In the genomic region with DNA sequence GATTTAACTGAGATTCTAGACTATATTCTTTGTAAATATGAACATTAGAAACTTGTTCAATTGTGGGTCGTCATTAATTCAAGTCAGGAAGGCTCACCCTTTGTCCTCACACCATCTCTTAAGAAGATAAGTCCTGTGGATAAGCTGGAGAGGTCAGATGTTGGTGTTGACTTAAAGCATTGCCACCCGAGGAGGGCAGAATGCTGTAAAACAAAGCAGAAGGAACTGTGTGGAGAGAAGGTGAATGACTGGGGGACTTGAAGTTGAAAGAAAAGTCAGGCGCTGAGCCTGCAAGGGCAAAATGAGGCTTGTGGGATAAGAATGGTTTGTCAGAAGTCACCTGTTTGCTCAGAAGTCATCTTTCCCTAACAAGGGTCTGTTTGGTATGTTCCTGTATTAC, we compare ENCODE assay signal across 22 cellular contexts. TPM values are rescaled to one million over a fixed set of nuclear protein-coding genes. Genes with fewer than 3 reads are reported as not detected.
A peak's percentile ranks its signal among the peaks of the same experiment; 100 is the strongest.
DNase-seq lines count a peak whose midpoint lies in the region; ATAC-seq, FAIRE-seq and TF ChIP-seq lines count a peak whose summit lies in the region.
"Had no signal": no experiment of that assay in that cellular context is flagged by ENCODE, and none has a peak within 500 bp of the region (broad histone marks: within the 10 kb centered on the region; RNA-seq: fewer than 3 reads in every experiment).

No MANE protein-coding gene starts in this region.

- no peak overlapping the region for H3K23ac ChIP-seq in mesenchymal stem cell (ENCODE audit: low read length in 2 of 2)

- TF ChIP-seq EP300 in transverse colon (IDR thresholded peaks at IDR 0.05; ENCODE audit: low read depth) = no peak

- no peak overlapping the region for H3K4me3 Mint-ChIP-seq in Calu3 (ENCODE audit: low read depth, unreplicated experiment)
- H3K4me3 Mint-ChIP-seq in astrocyte (ENCODE audit: unreplicated experiment) = no peak overlapping the region

- no peaks in the 10 kb centered on the region for H3K79me2 ChIP-seq in astrocyte (ENCODE audit: insufficient read depth, low read length)

- peaks cover 12% of the 10 kb centered on the region for H3K4me1 Mint-ChIP-seq in Calu3 (ENCODE audit: low read depth, unreplicated experiment)
- peaks cover 34% of the 10 kb centered on the region for H3K4me1 Mint-ChIP-seq in astrocyte (ENCODE audit: low read depth, unreplicated experiment)

- H3K18ac ChIP-seq in mesenchymal stem cell (ENCODE audit: low read depth in 1 of 2, low read length in 2 of 2) = no peak overlapping the region

- no peak for TF ChIP-seq POLR2A in transverse colon (IDR thresholded peaks at IDR 0.05)

- intact Hi-C loops in Calu3 (cut with micrococcal nuclease; ENCODE audit: unreplicated experiment) (no loop called here), transverse colon (cut with DNase I; ENCODE audit: low total_unique reads) (no loop called here), colonic mucosa (cut with DNase I) (no loop called here)

- H4K91ac ChIP-seq in mesenchymal stem cell (ENCODE audit: low read length) = no peak overlapping the region

- no peaks in the 10 kb centered on the region for H3K79me1 ChIP-seq in mesenchymal stem cell (replicated peaks; ENCODE audit: low read length, poor library complexity, severe bottlenecking)

- WGBS in mesenchymal stem cell = 14% methylated on average over 1 of the region's 3 CpGs
- 58 to 78% methylated on average over 3 of the region's 3 CpGs for WGBS in transverse colon (ENCODE audit: low coverage in 1 of 2), 2 donors

- no TSS peak for BruUV-seq in Calu3 (replicated peaks; lab: Mats Ljungman, UMichigan)

- no peak overlapping the region for H4K8ac ChIP-seq in mesenchymal stem cell (ENCODE audit: low read length)

- H2BK120ac ChIP-seq in mesenchymal stem cell (ENCODE audit: low read depth, low read length) = no peak overlapping the region

- H2AK5ac ChIP-seq in mesenchymal stem cell (ENCODE audit: low read length, severe bottlenecking) = peak overlapping the region; percentile 20

- no peaks in the 10 kb centered on the region for H3K9me3 ChIP-seq in astrocyte (ENCODE audit: insufficient read depth, low read depth, low read length)
- H3K9me3 ChIP-seq in mesenchymal stem cell (ENCODE audit: control insufficient read depth, low read length) = no peaks in the 10 kb centered on the region
- no peaks in the 10 kb centered on the region for H3K9me3 ChIP-seq in transverse colon
- H3K9me3 ChIP-seq in colonic mucosa = no peaks in the 10 kb centered on the region
- H3K9me3 ChIP-seq: BLaER1 treated with 17β-estradiol and CSF1 and Interleukin-3, amounts not matched to agents 10 nM and 100 nM; heart left ventricle; prostate gland had no signal

- H3K27ac Mint-ChIP-seq in Calu3 (ENCODE audit: unreplicated experiment) (peak overlapping the region; percentile 22), astrocyte (ENCODE audit: unreplicated experiment) (peak overlapping the region; percentile 80)

- no peak overlapping the region for H2BK5ac ChIP-seq in mesenchymal stem cell (ENCODE audit: low read depth, low read length, poor library complexity, severe bottlenecking)

- no peak for TF ChIP-seq CTCF in Calu3 (IDR thresholded peaks at IDR 0.05; ENCODE audit: unreplicated experiment)
- no peak for TF ChIP-seq CTCF in astrocyte (IDR thresholded peaks at IDR 0.05; ENCODE audit: insufficient read depth, low read depth, low read length)
- TF ChIP-seq CTCF in transverse colon (IDR thresholded peaks at IDR 0.05) = no peak
- TF ChIP-seq CTCF in colonic mucosa (IDR thresholded peaks at IDR 0.05) = no peak

- no peaks in the 10 kb centered on the region for H3K36me3 Mint-ChIP-seq in Calu3 (ENCODE audit: insufficient read depth, unreplicated experiment)
- H3K36me3 Mint-ChIP-seq in astrocyte (ENCODE audit: low read depth, unreplicated experiment) = no peaks in the 10 kb centered on the region

- no peaks in the 10 kb centered on the region for H3K27me3 ChIP-seq in H7 (ENCODE audit: control insufficient read depth, insufficient read depth, low read length)
- no peaks in the 10 kb centered on the region for H3K27me3 ChIP-seq in astrocyte (ENCODE audit: insufficient read depth, low read length)
- no peaks in the 10 kb centered on the region for H3K27me3 ChIP-seq in mesenchymal stem cell (ENCODE audit: control insufficient read depth in 1 of 2, insufficient read depth in 1 of 2, low read length in 2 of 2)
- no peaks in the 10 kb centered on the region for H3K27me3 ChIP-seq in transverse colon
- H3K27me3 ChIP-seq in colonic mucosa = no peaks in the 10 kb centered on the region
- H3K27me3 ChIP-seq: BLaER1 treated with 17β-estradiol and CSF1 and Interleukin-3, amounts not matched to agents 10 nM and 100 nM; heart left ventricle had no signal

- H3K27ac ChIP-seq in astrocyte (ENCODE audit: low read depth, low read length) = no peak overlapping the region
- H3K27ac ChIP-seq in mesenchymal stem cell (ENCODE audit: low read length, poor library complexity, severe bottlenecking) = no peak overlapping the region
- no peak overlapping the region for H3K27ac ChIP-seq in transverse colon
- no peak overlapping the region for H3K27ac ChIP-seq in colonic mucosa
- H3K27ac ChIP-seq: BLaER1 treated with 17β-estradiol and CSF1 and Interleukin-3, amounts not matched to agents 10 nM and 100 nM; heart left ventricle; prostate gland had no signal

- no peaks in the 10 kb centered on the region for H4K20me1 ChIP-seq in astrocyte (ENCODE audit: insufficient read depth, low read length)
- H4K20me1 ChIP-seq: BLaER1 treated with 17β-estradiol and CSF1 and Interleukin-3, amounts not matched to agents 10 nM and 100 nM had no signal

- no peak for DNase-seq in Calu3
- DNase-seq in H7 = peak; percentile 19
- DNase-seq in astrocyte (ENCODE audit: low read depth) = no peak
- no peak for DNase-seq in mesenchymal stem cell
- no peak for DNase-seq in transverse colon
- no peak for DNase-seq in colonic mucosa
- no peak for DNase-seq in AG08395 (ENCODE audit: low spot score)
- DNase-seq: activated CD4-positive, alpha-beta T cell treated with anti-CD3 and anti-CD28 coated beads for 48 hours; activated CD8-positive, alpha-beta memory T cell treated with anti-CD3 and anti-CD28 coated beads, Interleukin-2, amount 50 U/mL, for 48 hours; aorta; heart left ventricle; kidney; naive thymus-derived CD4-positive, alpha-beta T cell; NCI-H2081; NCI-H526 treated with DMSO at 0.1 percent for 48 hours; OCI-M1; SHP77; stimulated activated CD4-positive, alpha-beta T cell treated with anti-CD3 and anti-CD28 coated beads, Interleukin-4, amount 100 ng/mL, for 24 hours had no signal

- H2BK15ac ChIP-seq in mesenchymal stem cell (ENCODE audit: low read depth, poor library complexity, severe bottlenecking) = no peak overlapping the region

- H3K36me3 ChIP-seq in H7 (replicated peaks; ENCODE audit: control insufficient read depth, insufficient read depth, low read length) (no peaks in the 10 kb centered on the region), astrocyte (ENCODE audit: insufficient read depth, low read length) (no peaks in the 10 kb centered on the region), mesenchymal stem cell (ENCODE audit: control insufficient read depth in 1 of 2, insufficient read depth in 2 of 2, low read depth in 1 of 2, low read length in 2 of 2) (no peaks in the 10 kb centered on the region), transverse colon (no peaks in the 10 kb centered on the region), colonic mucosa (no peaks in the 10 kb centered on the region)
- H3K36me3 ChIP-seq: BLaER1 treated with 17β-estradiol and CSF1 and Interleukin-3, amounts not matched to agents 10 nM and 100 nM; heart left ventricle; prostate gland had no signal

- H2AFZ ChIP-seq in astrocyte (ENCODE audit: low read depth, low read length) = no peak overlapping the region
- no peak overlapping the region for H2AFZ ChIP-seq in mesenchymal stem cell (ENCODE audit: low read depth, low read length)

- no peak overlapping the region for H3K14ac ChIP-seq in mesenchymal stem cell (ENCODE audit: low read length in 2 of 2)

- H3K4me3 ChIP-seq in H7 (ENCODE audit: insufficient read depth, low read depth, low read length) (no peak overlapping the region), astrocyte (ENCODE audit: insufficient read depth, low read depth, low read length) (no peak overlapping the region), mesenchymal stem cell (ENCODE audit: insufficient read depth in 1 of 2, low read depth in 1 of 2, low read length in 2 of 2) (no peak overlapping the region), transverse colon (no peak overlapping the region), colonic mucosa (no peak overlapping the region)
- H3K4me3 ChIP-seq: BLaER1 treated with 17β-estradiol and CSF1 and Interleukin-3, amounts not matched to agents 10 nM and 100 nM; GM12878; heart left ventricle; prostate gland had no signal

- no peaks in the 10 kb centered on the region for H3K27me3 Mint-ChIP-seq in Calu3 (ENCODE audit: unreplicated experiment)
- H3K27me3 Mint-ChIP-seq in astrocyte (ENCODE audit: low read depth, unreplicated experiment) = no peaks in the 10 kb centered on the region
- H3K27me3 Mint-ChIP-seq: naive thymus-derived CD4-positive, alpha-beta T cell had no signal

- no peak overlapping the region for H3K4ac ChIP-seq in mesenchymal stem cell (ENCODE audit: low read depth in 1 of 2, low read length in 2 of 2)

- no peak for FAIRE-seq in astrocyte (lab: Jason Lieb, UNC)
- FAIRE-seq: GM12878, kidney had no signal

- H3K4me1 ChIP-seq in astrocyte (ENCODE audit: insufficient read depth, low read length) (peaks cover 12% of the 10 kb centered on the region), mesenchymal stem cell (ENCODE audit: control insufficient read depth, insufficient read depth, low read depth, low read length) (no peaks in the 10 kb centered on the region), transverse colon (peaks cover 0 to 12% (median 4%) of the 10 kb centered on the region in 4 donors), colonic mucosa (no peaks in the 10 kb centered on the region)
- H3K4me1 ChIP-seq: prostate gland had no signal

- no peak overlapping the region for H2BK12ac ChIP-seq in mesenchymal stem cell (ENCODE audit: low read length in 2 of 2)

- H3K4me2 ChIP-seq in astrocyte (ENCODE audit: low read length) (no peak overlapping the region), mesenchymal stem cell (ENCODE audit: low read length, poor library complexity, severe bottlenecking) (no peak overlapping the region)
- H3K4me2 ChIP-seq: BLaER1 treated with 17β-estradiol and CSF1 and Interleukin-3, amounts not matched to agents 10 nM and 100 nM had no signal

- in situ Hi-C loops in transverse colon (cut with MboI; ENCODE audit: low pct_ligation_motif_present in 1 of 4, low pct_unique_long_range_greater_than_20kb in 1 of 4, low sequenced_read_pairs in 3 of 4) = no loop called here

- CTCF ChIA-PET in Calu3 (lab: Charles Lee) = no interaction called here

- H3K9me3 Mint-ChIP-seq in Calu3 (ENCODE audit: low read depth, unreplicated experiment) (no peaks in the 10 kb centered on the region), astrocyte (ENCODE audit: unreplicated experiment) (no peaks in the 10 kb centered on the region)
- H3K9me3 Mint-ChIP-seq: naive thymus-derived CD4-positive, alpha-beta T cell had no signal

- no peak overlapping the region for H3K9ac ChIP-seq in astrocyte (ENCODE audit: low read length)
- no peak overlapping the region for H3K9ac ChIP-seq in mesenchymal stem cell (ENCODE audit: low read length)
- H3K9ac ChIP-seq in colonic mucosa (ENCODE audit: low read depth in 2 of 2, low read length in 2 of 2) = no peak overlapping the region
- H3K9ac ChIP-seq: BLaER1 treated with 17β-estradiol and CSF1 and Interleukin-3, amounts not matched to agents 10 nM and 100 nM had no signal

- ATAC-seq in HG02970 (IDR thresholded peaks at IDR 0.05; ENCODE audit: low FRiP score, unreplicated experiment) = no peak
- ATAC-seq: GM12878; heart left ventricle; naive thymus-derived CD4-positive, alpha-beta T cell had no signal

RNA-seq across cellular contexts. Expression of a gene that starts 9.1 kb away (rescaled TPM):
- total RNA-seq in Calu3 (2022) (124 and 143 TPM in 2 replicates), astrocyte (14.6 and 17.7 TPM in 2 replicates), transverse colon (10 to 100 TPM in 2 of 4 donors, 1 to 10 TPM in 2; 1.4 to 24.6 (median 7.6) TPM), colonic mucosa (10 to 100 TPM; 44.9 to 53.3 TPM)
- total RNA-seq in H7 (2014; rRNA removed; shearing (Covaris generic)) = 58.1 and 59.9 TPM in 2 replicates
- 20.8 TPM for polyA plus RNA-seq in mesenchymal stem cell (2013, experiment 1 of 2)
- 20.8 TPM for polyA plus RNA-seq in mesenchymal stem cell (2013, experiment 2 of 2)
